8 cellular contexts compared by ENCODE assay signal in the genomic region with DNA sequence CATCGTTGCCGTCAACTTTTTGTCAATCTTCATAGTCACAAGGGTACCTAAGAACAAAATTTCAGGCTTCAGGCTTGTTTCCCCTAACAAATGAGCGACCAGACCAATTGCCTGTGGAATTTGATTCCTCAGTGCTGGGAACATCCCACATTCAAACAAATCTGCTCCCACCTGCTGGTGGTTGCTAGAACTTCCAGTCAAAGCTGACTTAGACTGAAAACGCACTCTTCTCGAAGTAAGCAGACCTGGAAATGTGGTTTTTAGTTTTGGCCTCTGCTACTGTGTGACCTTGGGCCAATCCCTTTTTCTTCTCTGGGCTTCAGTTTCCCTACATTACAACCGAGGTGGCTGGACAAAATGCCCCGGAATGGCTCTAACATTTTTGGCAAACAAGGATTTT. TPM values are rescaled to one million over a fixed set of nuclear protein-coding genes. Genes with fewer than 3 reads are reported as not detected.
DNase-seq lines count a peak whose midpoint lies in the region; ATAC-seq and TF ChIP-seq lines count a peak whose summit lies in the region.

No MANE protein-coding gene starts in this region.

- H3K27ac Mint-ChIP-seq in CD8-positive, alpha-beta memory T cell, result no peak overlapping the region

- H3K27ac ChIP-seq in SJCRH30 (no peak overlapping the region), stomach (no peak overlapping the region)
- no peak overlapping the region for H3K27ac ChIP-seq in CD8-positive, alpha-beta memory T cell (ENCODE audit: low read depth, low read length)

- no peaks in the 10 kb centered on the region for H3K4me1 Mint-ChIP-seq in CD8-positive, alpha-beta memory T cell

- H3K9me3 Mint-ChIP-seq in CD8-positive, alpha-beta memory T cell, result peaks cover 0 to 3% (median 0%) of the 10 kb centered on the region in 5 donors

- peaks cover 23 to 26% of the 10 kb centered on the region in 2 donors for H3K27me3 Mint-ChIP-seq in CD8-positive, alpha-beta memory T cell

- H3K9me3 ChIP-seq in SJCRH30 (replicated peaks) (no peaks in the 10 kb centered on the region), stomach (no peaks in the 10 kb centered on the region)
- no peaks in the 10 kb centered on the region for H3K9me3 ChIP-seq in CD8-positive, alpha-beta memory T cell (ENCODE audit: low read length)

- TF ChIP-seq EP300 in stomach (IDR thresholded peaks at IDR 0.05), result no peak

- H3K4me3 ChIP-seq in SJCRH30 (no peak overlapping the region), foreskin fibroblast (ENCODE audit: low read depth in 1 of 2, low read length in 2 of 2) (no peak overlapping the region), stomach (no peak overlapping the region)
- no peak overlapping the region for H3K4me3 ChIP-seq in CD8-positive, alpha-beta memory T cell (ENCODE audit: low read length)

- POLR2A ChIA-PET in CD8-positive, alpha-beta memory T cell (lab: Charles Lee), result no interaction called here

- H3K36me3 Mint-ChIP-seq in CD8-positive, alpha-beta memory T cell, result no peaks in the 10 kb centered on the region

- no peak for ATAC-seq in GM18909 (IDR thresholded peaks at IDR 0.05; ENCODE audit: poor library complexity, unreplicated experiment)

- H3K36me3 ChIP-seq in SJCRH30 (no peaks in the 10 kb centered on the region), stomach (no peaks in the 10 kb centered on the region)
- no peaks in the 10 kb centered on the region for H3K36me3 ChIP-seq in CD8-positive, alpha-beta memory T cell (ENCODE audit: insufficient read depth, low read length)

- 6 to 27% (median 10%) methylated on average over 7 of the region's 7 CpGs for WGBS in stomach, 5 donors

- CTCF ChIA-PET in CD8-positive, alpha-beta memory T cell (lab: Charles Lee), result no interaction called here

- no peak for TF ChIP-seq POLR2A in stomach (IDR thresholded peaks at IDR 0.05)

- DNase-seq in NCI-H524 (lab: John Stamatoyannopoulos, UW) (peak; percentile 44 to 71), NCI-H524 treated with DMSO at 0.1 percent for 48 hours (lab: John Stamatoyannopoulos, UW) (no peak), HuH-7.5 (ENCODE audit: low spot score) (peak; percentile 10), SJCRH30 (peak; percentile 19 to 61), foreskin fibroblast (peak; percentile 28 to 74), stomach (no peak)
- no peak for DNase-seq in CD8-positive, alpha-beta memory T cell

- H3K4me1 ChIP-seq in SJCRH30 (no peaks in the 10 kb centered on the region), stomach (peaks cover 0 to 10% (median 9%) of the 10 kb centered on the region in 4 donors)
- no peaks in the 10 kb centered on the region for H3K4me1 ChIP-seq in CD8-positive, alpha-beta memory T cell (ENCODE audit: insufficient read depth, low read length)

- TF ChIP-seq CTCF in foreskin fibroblast (IDR thresholded peaks at IDR 0.05; ENCODE audit: low read depth, low read length), result peak; percentile 52
- TF ChIP-seq CTCF in stomach (IDR thresholded peaks at IDR 0.05), result peak in 4 of 7 experiments; percentile 24 to 42 (median 35)

- no peak overlapping the region for H3K4me3 Mint-ChIP-seq in CD8-positive, alpha-beta memory T cell

- H3K27me3 ChIP-seq in SJCRH30 (no peaks in the 10 kb centered on the region), stomach (peaks cover 5 to 46% (median 40%) of the 10 kb centered on the region in 3 donors)
- H3K27me3 ChIP-seq in CD8-positive, alpha-beta memory T cell (ENCODE audit: insufficient read depth, low read length, poor library complexity, severe bottlenecking), result no peaks in the 10 kb centered on the region

- intact Hi-C loops in stomach (cut with DNase I; ENCODE audit: low total_unique reads), result loop anchor here (10.0 kb wide), 1 partner anchor 881 kb away; no protein-coding TSS in a partner anchor

RNA-seq across cellular contexts. Expression of a gene that starts 1.8 kb away (rescaled TPM):
- total RNA-seq in SJCRH30 (2014; rRNA removed; shearing (Covaris generic)), result 0.23 and 0.30 TPM in 2 replicates
- total RNA-seq in stomach, result under 1 TPM in 1 of 5 donors, not detected in 4; 0.18 TPM
- under 1 TPM in 1 of 3 donors, not detected in 2; 0.05 TPM for polyA plus RNA-seq in stomach
- not detected for total RNA-seq in CD8-positive, alpha-beta memory T cell
- polyA plus RNA-seq in CD8-positive, alpha-beta memory T cell, result not detected

Comparison
In these comparisons a context has a peak if more than half of its experiments do, and no peak if none do; other contexts are left out.
1. DNase-seq: peak in NCI-H524 (2 of 2), HuH-7.5 (single experiment), SJCRH30 (2 of 2) and foreskin fibroblast (2 of 2); none in NCI-H524 treated with DMSO at 0.1 percent for 48 hours (single experiment), stomach (single experiment) and CD8-positive, alpha-beta memory T cell (0 of 5).